8 cellular contexts compared by ENCODE assay signal in genomic region chr17:36600477-36600876, GRCh38. TPM values are rescaled to one million over a fixed set of nuclear protein-coding genes. Genes with fewer than 3 reads are reported as not detected.
DNase-seq lines count a peak whose midpoint lies in the region; ATAC-seq lines count a peak whose summit lies in the region.

No MANE protein-coding gene starts in this region.

- H3K9ac ChIP-seq in NT2/D1 (ENCODE audit: insufficient read length, low read depth) = peak overlapping the region; percentile 99

- H3K4me3 Mint-ChIP-seq in CD4-positive, alpha-beta memory T cell = peak overlapping the region; percentile 84 to 95 (median 93)
- H3K4me3 Mint-ChIP-seq in dendritic cell treated with granulocyte-macrophage colony-stimulating factor and Interleukin-4, amounts not matched to agents 40 ng/mL and 50 ng/mL, for 4 days = peak overlapping the region; percentile 83

- no peaks in the 10 kb centered on the region for H3K9me3 ChIP-seq in CD4-positive, alpha-beta memory T cell (ENCODE audit: control insufficient read depth in 1 of 2, low read length in 2 of 2)
- H3K9me3 ChIP-seq in NT2/D1 (ENCODE audit: insufficient read depth, low read length) = no peaks in the 10 kb centered on the region
- no peaks in the 10 kb centered on the region for H3K9me3 ChIP-seq in neuron (ENCODE audit: low read length)

- intact Hi-C loops in CD4-positive, alpha-beta memory T cell (cut with micrococcal nuclease) = loop anchor here (2.0 to 10.0 kb wide), 2 partner anchors 114 to 344 kb away; partner anchors contain the start of genes AATF and ZNHIT3
- intact Hi-C loops in dendritic cell treated with granulocyte-macrophage colony-stimulating factor and Interleukin-4, amounts not matched to agents 40 ng/mL and 50 ng/mL, for 4 days (cut with micrococcal nuclease) = loop anchor here (10.0 kb wide), 1 partner anchor 634 kb away; no protein-coding TSS in a partner anchor

- POLR2A ChIA-PET in CD4-positive, alpha-beta memory T cell (lab: Charles Lee; ENCODE audit: partially characterized antibody) = interaction anchor here (0.5 to 4.4 kb wide), 7 partner anchors 9 to 697 kb away, joined by 3 to 45 read pairs (median 12); partner anchors contain the start of genes DHRS11, GGNBP2, MYO19 and PIGW

- no peaks in the 10 kb centered on the region for H3K9me3 Mint-ChIP-seq in CD4-positive, alpha-beta memory T cell
- no peaks in the 10 kb centered on the region for H3K9me3 Mint-ChIP-seq in dendritic cell treated with granulocyte-macrophage colony-stimulating factor and Interleukin-4, amounts not matched to agents 40 ng/mL and 50 ng/mL, for 4 days

- no peak overlapping the region for H2AFZ ChIP-seq in neuron (ENCODE audit: low read depth, low read length)

- peak overlapping the region in 1 of 2 donors; percentile 86 for H3K4me3 ChIP-seq in CD4-positive, alpha-beta memory T cell (ENCODE audit: low read length in 2 of 2)
- H3K4me3 ChIP-seq in NT2/D1 (ENCODE audit: insufficient read length, low read depth) (peak overlapping the region; percentile 91), neuron (ENCODE audit: low read length) (peak overlapping the region; percentile 64)

- no peak for DNase-seq in CD4-positive, alpha-beta memory T cell
- no peak for DNase-seq in NT2/D1 (ENCODE audit: low read depth, low spot score)
- no peak for DNase-seq in NCI-H2196 (lab: John Stamatoyannopoulos, UW; ENCODE audit: unreplicated experiment)
- no peak for DNase-seq in GM19240 (ENCODE audit: insufficient read length, low spot score)
- DNase-seq in stimulated activated CD4-positive, alpha-beta T cell treated with anti-CD3 and anti-CD28 coated beads, Interleukin-15, amount 100 ng/mL, for 24 hours = no peak

- H3K27ac Mint-ChIP-seq in CD4-positive, alpha-beta memory T cell = peak overlapping the region; percentile 89 to 97 (median 94)
- H3K27ac Mint-ChIP-seq in dendritic cell treated with granulocyte-macrophage colony-stimulating factor and Interleukin-4, amounts not matched to agents 40 ng/mL and 50 ng/mL, for 4 days = peak overlapping the region; percentile 85

- H3K36me3 Mint-ChIP-seq in CD4-positive, alpha-beta memory T cell = peaks cover 0 to 9% of the 10 kb centered on the region in 2 donors
- peaks cover 27% of the 10 kb centered on the region for H3K36me3 Mint-ChIP-seq in dendritic cell treated with granulocyte-macrophage colony-stimulating factor and Interleukin-4, amounts not matched to agents 40 ng/mL and 50 ng/mL, for 4 days (ENCODE audit: low read depth)

- ATAC-seq in GM21390 (IDR thresholded peaks at IDR 0.05; ENCODE audit: unreplicated experiment) = no peak

- H3K27ac ChIP-seq in CD4-positive, alpha-beta memory T cell (ENCODE audit: low read depth, low read length) = peak overlapping the region; percentile 74

- H3K4me1 Mint-ChIP-seq in CD4-positive, alpha-beta memory T cell = peaks cover 21 to 38% (median 29%) of the 10 kb centered on the region in 4 donors
- peaks cover 41% of the 10 kb centered on the region for H3K4me1 Mint-ChIP-seq in dendritic cell treated with granulocyte-macrophage colony-stimulating factor and Interleukin-4, amounts not matched to agents 40 ng/mL and 50 ng/mL, for 4 days (ENCODE audit: low read depth)

- H3K4me1 ChIP-seq in CD4-positive, alpha-beta memory T cell (ENCODE audit: insufficient read depth, low read length) = peaks cover 29% of the 10 kb centered on the region
- peaks cover 8% of the 10 kb centered on the region for H3K4me1 ChIP-seq in NT2/D1 (ENCODE audit: insufficient read depth, insufficient read length)
- H3K4me1 ChIP-seq in neuron (ENCODE audit: insufficient read depth, low read length) = peaks cover 21% of the 10 kb centered on the region

- H3K27me3 Mint-ChIP-seq in CD4-positive, alpha-beta memory T cell = no peaks in the 10 kb centered on the region
- H3K27me3 Mint-ChIP-seq in dendritic cell treated with granulocyte-macrophage colony-stimulating factor and Interleukin-4, amounts not matched to agents 40 ng/mL and 50 ng/mL, for 4 days = no peaks in the 10 kb centered on the region

- CTCF ChIA-PET in CD4-positive, alpha-beta memory T cell (lab: Charles Lee; ENCODE audit: partially characterized antibody) = interaction anchor here (1.5 to 4.6 kb wide), 6 partner anchors 9 to 640 kb away, joined by 3 to 62 read pairs (median 20); partner anchors contain the start of genes DHRS11, MYO19 and PIGW

- H3K36me3 ChIP-seq in CD4-positive, alpha-beta memory T cell (ENCODE audit: insufficient read depth, low read length) = no peaks in the 10 kb centered on the region
- H3K36me3 ChIP-seq in NT2/D1 (ENCODE audit: insufficient read depth, insufficient read length, low read length) = peaks cover 45% of the 10 kb centered on the region
- H3K36me3 ChIP-seq in neuron (ENCODE audit: insufficient read depth, low read length) = no peaks in the 10 kb centered on the region

- H3K27me3 ChIP-seq in CD4-positive, alpha-beta memory T cell (ENCODE audit: insufficient read depth, low read length) = no peaks in the 10 kb centered on the region
- H3K27me3 ChIP-seq in NT2/D1 (ENCODE audit: insufficient read depth, insufficient read length) (no peaks in the 10 kb centered on the region), neuron (ENCODE audit: insufficient read depth, low read length) (no peaks in the 10 kb centered on the region)

RNA-seq across cellular contexts. Expression of gene MRM1, which starts 0.9 kb away (rescaled TPM):
- total RNA-seq in CD4-positive, alpha-beta memory T cell = 10 to 100 TPM; 11.8 to 13.3 TPM
- 1 to 10 TPM; 1.7 to 4.4 TPM for polyA plus RNA-seq in CD4-positive, alpha-beta memory T cell

RNA-seq across cellular contexts. Expression of gene DHRS11, which starts 8.8 kb away (rescaled TPM):
- total RNA-seq in CD4-positive, alpha-beta memory T cell = 1 to 10 TPM; 7.2 to 7.8 TPM
- polyA plus RNA-seq in CD4-positive, alpha-beta memory T cell = 1 to 10 TPM; 3.6 to 4.0 TPM

RNA-seq across cellular contexts. Expression of gene GGNBP2, which starts 55.8 kb away (rescaled TPM):
- 100 to 1,000 TPM; 140 to 143 TPM for total RNA-seq in CD4-positive, alpha-beta memory T cell
- polyA plus RNA-seq in CD4-positive, alpha-beta memory T cell = 10 to 100 TPM; 45.5 to 85.3 TPM
